ENCODE assay signal across 17 cellular contexts in genomic region chr6:41355952-41356351, GRCh38. TPM values are rescaled to one million over a fixed set of nuclear protein-coding genes. Genes with fewer than 3 reads are reported as not detected.
A peak's percentile ranks its signal among the peaks of the same experiment; 100 is the strongest.
DNase-seq lines count a peak whose midpoint lies in the region; TF ChIP-seq lines count a peak whose summit lies in the region.
"Had no signal": no experiment of that assay in that cellular context is flagged by ENCODE, and none has a peak within 500 bp of the region (broad histone marks: within the 10 kb centered on the region; RNA-seq: fewer than 3 reads in every experiment).

No MANE protein-coding gene starts in this region.

- H3K27ac Mint-ChIP-seq in type B pancreatic cell: no peak overlapping the region
- H3K27ac Mint-ChIP-seq in H9: no peak overlapping the region
- H3K27ac Mint-ChIP-seq in activated naive CD8-positive, alpha-beta T cell treated with anti-CD3 and anti-CD28 coated beads for 36 hours: no peak overlapping the region
- H3K27ac Mint-ChIP-seq: B cell; CD4-positive, alpha-beta T cell had no signal

- DNase-seq in activated CD8-positive, alpha-beta memory T cell treated with anti-CD3 and anti-CD28 coated beads for 24 hours: peak; percentile 19
- no peak for DNase-seq in activated CD8-positive, alpha-beta memory T cell treated with anti-CD3 and anti-CD28 coated beads, Interleukin-2, amount 50 U/mL, for 4 hours
- DNase-seq in OCI-M1 (lab: John Stamatoyannopoulos, UW) (peak; percentile 22), esophagus muscularis mucosa (ENCODE audit: extremely low spot score) (peak; percentile 72), type B pancreatic cell (ENCODE audit: extremely low spot score, unreplicated experiment) (peak; percentile 16), H9 (no peak)
- DNase-seq in activated naive CD8-positive, alpha-beta T cell treated with anti-CD3 and anti-CD28 coated beads for 36 hours: no peak
- DNase-seq: C1 segment of cervical spinal cord; Calu3; CD4-positive, alpha-beta T cell; DMS 273 treated with DMSO at 0.1 percent for 48 hours; DMS79 treated with DMSO at 0.1 percent for 48 hours; EL; HCEC 1CT had no signal

- H3K79me1 ChIP-seq in H9 (ENCODE audit: insufficient read depth, low read depth, low read length, poor library complexity, severe bottlenecking): no peaks in the 10 kb centered on the region

- H3T11ph ChIP-seq in H9 (ENCODE audit: low read length): no peak overlapping the region

- H3K4me2 ChIP-seq in H9 (ENCODE audit: insufficient read depth, insufficient read length, low read length): no peak overlapping the region

- no peak overlapping the region for H4K5ac ChIP-seq in H9 (ENCODE audit: insufficient read length, low read depth, low read length)

- no peak overlapping the region for H3K23ac ChIP-seq in H9 (ENCODE audit: insufficient read length, low read depth, low read length)

- no peak overlapping the region for H2AFZ ChIP-seq in H9 (ENCODE audit: low read length)

- H3K27ac ChIP-seq in esophagus muscularis mucosa (replicated peaks in 1 of 4) (no peak overlapping the region), H9 (ENCODE audit: insufficient read length, low read depth, low read length) (no peak overlapping the region)
- H3K27ac ChIP-seq: HL-60 had no signal

- no peak overlapping the region for H2BK12ac ChIP-seq in H9 (ENCODE audit: insufficient read length, low read depth, low read length)

- no peaks in the 10 kb centered on the region for H3K23me2 ChIP-seq in H9 (ENCODE audit: insufficient read length, low read depth, low read length, poor library complexity, severe bottlenecking)

- H2BK20ac ChIP-seq in H9 (ENCODE audit: low read depth, low read length, poor library complexity, severe bottlenecking): no peak overlapping the region

- no peak overlapping the region for H4K91ac ChIP-seq in H9 (ENCODE audit: insufficient read length, low read depth, low read length)

- no peak overlapping the region for H3K18ac ChIP-seq in H9 (ENCODE audit: insufficient read length, low read depth, low read length)

- H3K4me1 ChIP-seq in esophagus muscularis mucosa (no peaks in the 10 kb centered on the region), H9 (ENCODE audit: insufficient read depth, low read length) (no peaks in the 10 kb centered on the region; the same call in 1 of the 2 replicates)

- intact Hi-C loops in esophagus muscularis mucosa (cut with DNase I): no loop called here

- WGBS in esophagus muscularis mucosa: 68% methylated on average over 4 of the region's 4 CpGs
- WGBS in H9 (ENCODE audit: extremely low coverage, insufficient read length, low lambda C conversion rate): no CpG with 5 or more reads among the region's 4 CpGs

- no peaks in the 10 kb centered on the region for H3K79me2 ChIP-seq in H9 (ENCODE audit: insufficient read depth, low read length)

- no peaks in the 10 kb centered on the region for H3K36me3 Mint-ChIP-seq in type B pancreatic cell
- peaks cover 4 to 13% (median 4%) of the 10 kb centered on the region in 3 experiments; a peak in 6 of 7 replicates for H3K36me3 Mint-ChIP-seq in H9 (ENCODE audit: insufficient read depth in 1 of 3, low read depth in 3 of 3)
- H3K36me3 Mint-ChIP-seq in activated naive CD8-positive, alpha-beta T cell treated with anti-CD3 and anti-CD28 coated beads for 36 hours: no peaks in the 10 kb centered on the region

- no peak for TF ChIP-seq EP300 in esophagus muscularis mucosa (IDR thresholded peaks at IDR 0.05)

- H3K4me3 ChIP-seq in esophagus muscularis mucosa: no peak overlapping the region

- peaks cover 0 to 19% (median 6%) of the 10 kb centered on the region in 4 donors for H3K9me3 ChIP-seq in esophagus muscularis mucosa
- H3K9me3 ChIP-seq in H9 (ENCODE audit: control insufficient read depth, low read depth, low read length): peaks cover 15% of the 10 kb centered on the region

- no peaks in the 10 kb centered on the region for H3K36me3 ChIP-seq in esophagus muscularis mucosa

- no peak for TF ChIP-seq CTCF in esophagus muscularis mucosa (IDR thresholded peaks at IDR 0.05)
- no peak for TF ChIP-seq CTCF in type B pancreatic cell (conservative IDR thresholded peaks at IDR 0.05)
- no peak for TF ChIP-seq CTCF in H9 (conservative IDR thresholded peaks at IDR 0.05)

- H3K9me3 Mint-ChIP-seq in type B pancreatic cell (peaks cover 4% of the 10 kb centered on the region), H9 (peaks cover 23 to 28% of the 10 kb centered on the region in 2 experiments)
- peaks cover 13% of the 10 kb centered on the region for H3K9me3 Mint-ChIP-seq in activated naive CD8-positive, alpha-beta T cell treated with anti-CD3 and anti-CD28 coated beads for 36 hours

- no peak for TF ChIP-seq POLR2A in esophagus muscularis mucosa (IDR thresholded peaks at IDR 0.05; ENCODE audit: low read depth)

- H2BK5ac ChIP-seq in H9 (ENCODE audit: insufficient read length, low read length): no peak overlapping the region

- H3K4ac ChIP-seq in H9 (ENCODE audit: low read depth, low read length): no peak overlapping the region

- no peak overlapping the region for H2BK120ac ChIP-seq in H9 (ENCODE audit: low read depth, low read length, poor library complexity, severe bottlenecking)

- H3K27me3 ChIP-seq in esophagus muscularis mucosa (peaks cover 0 to 40% (median 0%) of the 10 kb centered on the region in 4 donors), H9 (ENCODE audit: insufficient read depth, low read length) (no peaks in the 10 kb centered on the region)

- no peak overlapping the region for H2AK5ac ChIP-seq in H9 (ENCODE audit: insufficient read length, low read length)

- no peaks in the 10 kb centered on the region for H4K20me1 ChIP-seq in H9 (ENCODE audit: control insufficient read depth, insufficient read depth, insufficient read length)

- peaks cover 14% of the 10 kb centered on the region for H3K27me3 Mint-ChIP-seq in type B pancreatic cell
- peaks cover 57% of the 10 kb centered on the region for H3K27me3 Mint-ChIP-seq in H9 (ENCODE audit: low read depth)
- peaks cover 6% of the 10 kb centered on the region for H3K27me3 Mint-ChIP-seq in activated naive CD8-positive, alpha-beta T cell treated with anti-CD3 and anti-CD28 coated beads for 36 hours

- H3K4me3 Mint-ChIP-seq in type B pancreatic cell (no peak overlapping the region), H9 (no peak overlapping the region)
- H3K4me3 Mint-ChIP-seq in activated naive CD8-positive, alpha-beta T cell treated with anti-CD3 and anti-CD28 coated beads for 36 hours: no peak overlapping the region
- H3K4me3 Mint-ChIP-seq: B cell; CD4-positive, alpha-beta T cell had no signal

- no peak overlapping the region for H3K56ac ChIP-seq in H9 (ENCODE audit: insufficient read length, low read depth, low read length)

- H3K4me1 Mint-ChIP-seq in type B pancreatic cell (ENCODE audit: unreplicated experiment) (no peaks in the 10 kb centered on the region), H9 (no peaks in the 10 kb centered on the region)
- no peaks in the 10 kb centered on the region for H3K4me1 Mint-ChIP-seq in activated naive CD8-positive, alpha-beta T cell treated with anti-CD3 and anti-CD28 coated beads for 36 hours
- H3K4me1 Mint-ChIP-seq: B cell had no signal

- H2BK15ac ChIP-seq in H9 (ENCODE audit: low read depth, low read length): no peak overlapping the region

- H3K9ac ChIP-seq in H9 (ENCODE audit: extremely low read depth, insufficient read length, low read length): no peak overlapping the region

- no peak overlapping the region for H3K14ac ChIP-seq in H9 (ENCODE audit: insufficient read depth, low read length)

- H4K8ac ChIP-seq in H9 (replicated peaks; ENCODE audit: insufficient read length, low read depth, low read length): no peak overlapping the region

RNA-seq across cellular contexts. Expression of gene NCR2, which starts 20.5 kb away (rescaled TPM):
- total RNA-seq in esophagus muscularis mucosa (not detected), type B pancreatic cell (ENCODE audit: low replicate concordance) (not detected in 2 replicates), H9 (2021) (not detected in 2 replicates)
- under 1 TPM; 0.31 to 0.44 TPM for total RNA-seq in activated naive CD8-positive, alpha-beta T cell treated with anti-CD3 and anti-CD28 coated beads for 36 hours
- total RNA-seq: B cell; Calu3; CD4-positive, alpha-beta T cell; H1 had no signal

Comparison
In these comparisons a context has a peak if more than half of its experiments do, and no peak if none do; other contexts are left out.
1. DNase-seq: peak in activated CD8-positive, alpha-beta memory T cell treated with anti-CD3 and anti-CD28 coated beads for 24 hours (single experiment), OCI-M1 (single experiment), esophagus muscularis mucosa (single experiment) and type B pancreatic cell (single experiment); none in activated CD8-positive, alpha-beta memory T cell treated with anti-CD3 and anti-CD28 coated beads, Interleukin-2, amount 50 U/mL, for 4 hours (single experiment), H9 (single experiment) and activated naive CD8-positive, alpha-beta T cell treated with anti-CD3 and anti-CD28 coated beads for 36 hours (single experiment).